9 cellular contexts compared by ENCODE assay signal in genomic region chr3:50238549-50239026, GRCh38. TPM values are rescaled to one million over a fixed set of nuclear protein-coding genes. Genes with fewer than 3 reads are reported as not detected.
DNase-seq lines count a peak whose midpoint lies in the region; ATAC-seq, FAIRE-seq and TF ChIP-seq lines count a peak whose summit lies in the region.
"Had no signal": no experiment of that assay in that cellular context is flagged by ENCODE, and none has a peak within 500 bp of the region (broad histone marks: within the 10 kb centered on the region; RNA-seq: fewer than 3 reads in every experiment).

No MANE protein-coding gene starts in this region.

- no peak for ATAC-seq in CD4-positive, alpha-beta T cell (ENCODE audit: poor library complexity)
- ATAC-seq in HepG2 (no peak), HG02798 (IDR thresholded peaks at IDR 0.05; ENCODE audit: poor library complexity, unreplicated experiment) (no peak)

- no peak for TF ChIP-seq RAD21 in HepG2 (CRISPR knock-in tag; IDR thresholded peaks at IDR 0.05)

- peak in 2 of 10 experiments; percentile 15 to 26 for DNase-seq in CD4-positive, alpha-beta T cell
- peak; percentile 62 for DNase-seq in MG63
- DNase-seq in cardiac fibroblast (ENCODE audit: low read depth in 2 of 2), result peak in 1 of 2 donors; percentile 32
- peak; percentile 45 for DNase-seq in HepG2 (ENCODE audit: low spot score)
- DNase-seq in substantia nigra (lab: John Stamatoyannopoulos, UW), result peak in 43 of 49 donors; percentile 23 to 90 (median 67)
- no peak for DNase-seq in NCI-H1694 (lab: John Stamatoyannopoulos, UW)
- no peak for DNase-seq in HEK293T (ENCODE audit: extremely low spot score)

- H3K4me3 Mint-ChIP-seq in CD4-positive, alpha-beta T cell, result peak overlapping the region; percentile 94

- in situ Hi-C loops in HepG2 (cut with HindIII; ENCODE audit: extremely low pct_ligation_motif_present, low pct_unique_long_range_greater_than_20kb), result no loop called here

- H3K4me1 ChIP-seq in HepG2 (ENCODE audit: insufficient read depth, low read length), result peaks cover 47% of the 10 kb centered on the region

- peaks cover 48% of the 10 kb centered on the region for H3K36me3 Mint-ChIP-seq in CD4-positive, alpha-beta T cell (ENCODE audit: low read depth)

- H3K4me3 ChIP-seq in MG63 (peak overlapping the region; percentile 62), cardiac fibroblast (replicated peaks in 1 of 2; ENCODE audit: low read depth in 2 of 2, low read length in 2 of 2) (peak overlapping the region; percentile 82 to 88), HepG2 (replicated peaks in 1 of 3; ENCODE audit: insufficient read depth in 1 of 3, low read depth in 2 of 3, low read length in 3 of 3) (no peak overlapping the region)

- peaks cover 29% of the 10 kb centered on the region for H3K79me2 ChIP-seq in HepG2 (ENCODE audit: insufficient read depth, low read length)

- CTCF ChIA-PET in CD4-positive, alpha-beta T cell (lab: Charles Lee), result interaction anchor here (1.4 to 2.2 kb wide), 3 partner anchors 8 to 12 kb away, joined by 5 to 6 read pairs (median 6); no protein-coding TSS in a partner anchor
- CTCF ChIA-PET in HepG2 (lab: Yijun Ruan, JAX; ENCODE audit: low intra/inter-chr PET ratio, low total read pairs) (no interaction called here), HEK293T (lab: Yijun Ruan, JAX) (interaction anchor here (0.9 to 1.6 kb wide), 3 partner anchors 8 to 20 kb away, joined by 3 to 7 read pairs (median 3); no protein-coding TSS in a partner anchor)

- no peak for TF ChIP-seq CTCF in CD4-positive, alpha-beta T cell (IDR thresholded peaks at IDR 0.05)
- TF ChIP-seq CTCF in cardiac fibroblast (IDR thresholded peaks at IDR 0.05; ENCODE audit: low read depth, low read length), result peak; percentile 5
- no peak for TF ChIP-seq CTCF in HepG2 (CRISPR knock-in tag; IDR thresholded peaks at IDR 0.05)

- H3K27me3 ChIP-seq in CD4-positive, alpha-beta T cell (ENCODE audit: control insufficient read depth, insufficient read depth, low read length), result no peaks in the 10 kb centered on the region
- H3K27me3 ChIP-seq in MG63, result no peaks in the 10 kb centered on the region
- H3K27me3 ChIP-seq in HepG2 (ENCODE audit: control insufficient read depth in 1 of 2, insufficient read depth in 2 of 2, low read length in 2 of 2), result no peaks in the 10 kb centered on the region; a peak in 1 of 5 replicates

- H4K20me1 ChIP-seq in HepG2 (ENCODE audit: insufficient read depth, low read length), result no peaks in the 10 kb centered on the region

- peak overlapping the region; percentile 14; the same call in 1 of the 2 replicates for H3K9ac ChIP-seq in HepG2 (ENCODE audit: insufficient read depth, low read depth, low read length)

- POLR2A ChIA-PET in CD4-positive, alpha-beta T cell (lab: Charles Lee), result interaction anchor here (2.1 to 4.0 kb wide), 3 partner anchors 8 to 99 kb away, joined by 7 to 60 read pairs (median 17); no protein-coding TSS in a partner anchor
- POLR2A ChIA-PET in HepG2 (lab: Yijun Ruan, JAX) (interaction anchor here (1.0 to 1.2 kb wide), 2 partner anchors 11 to 22 kb away, joined by 3 to 4 read pairs; no protein-coding TSS in a partner anchor), HEK293T (lab: Yijun Ruan, JAX) (interaction anchor here (1.1 kb wide), 1 partner anchor 8 kb away, joined by 3 read pairs; no protein-coding TSS in a partner anchor)

- TF ChIP-seq POLR2A in HepG2 (IDR thresholded peaks at IDR 0.05; ENCODE audit: insufficient read depth in 1 of 2, low read depth in 2 of 2, low read length in 2 of 2), result no peak

- H3K9me3 Mint-ChIP-seq in CD4-positive, alpha-beta T cell, result no peaks in the 10 kb centered on the region

- no peaks in the 10 kb centered on the region for H3K27me3 Mint-ChIP-seq in CD4-positive, alpha-beta T cell

- peak overlapping the region; percentile 92 for H3K27ac Mint-ChIP-seq in CD4-positive, alpha-beta T cell

- H3K4me1 Mint-ChIP-seq in CD4-positive, alpha-beta T cell (ENCODE audit: low read depth), result peaks cover 66% of the 10 kb centered on the region

- BruUV-seq in HepG2 (replicated peaks; lab: Mats Ljungman, UMichigan), result no TSS peak

- H3K4me2 ChIP-seq in HepG2 (ENCODE audit: low read depth, low read length), result peak overlapping the region; percentile 79; the same call in 1 of the 2 replicates

- no peak for FAIRE-seq in HepG2 (lab: Jason Lieb, UNC)

- H3K9me3 ChIP-seq in CD4-positive, alpha-beta T cell (ENCODE audit: control insufficient read depth, low read length), result no peaks in the 10 kb centered on the region
- H3K9me3 ChIP-seq in MG63 (no peaks in the 10 kb centered on the region), HepG2 (ENCODE audit: low read length) (no peaks in the 10 kb centered on the region)

- no peak overlapping the region for H2AFZ ChIP-seq in HepG2 (ENCODE audit: low read length)

- intact Hi-C loops in CD4-positive, alpha-beta T cell (cut with DNase I, micrococcal nuclease), result loop anchor here in 1 of 2 experiments (1.0 to 5.0 kb wide), 2 partner anchors 8 to 99 kb away; no protein-coding TSS in a partner anchor
- intact Hi-C loops in HepG2 (cut with micrococcal nuclease; ENCODE audit: unreplicated experiment), result no loop called here

- WGBS in HepG2 (ENCODE audit: low lambda C conversion rate), result 76% methylated on average over 7 of the region's 7 CpGs

- H3K36me3 ChIP-seq in MG63 (no peaks in the 10 kb centered on the region), HepG2 (replicated peaks in 1 of 2; ENCODE audit: control insufficient read depth in 1 of 2, insufficient read depth in 2 of 2, low read length in 2 of 2) (0 out of 5 replicates have a peak, but pooled peaks cover 0 to 2% of the 10 kb centered on the region in 2 experiments)

- TF ChIP-seq EP300 in HepG2 (IDR thresholded peaks at IDR 0.05; ENCODE audit: low read depth in 2 of 2, low read length in 2 of 2), result no peak
- no peak for TF ChIP-seq EP300 in HepG2 (CRISPR knock-in tag; IDR thresholded peaks at IDR 0.05; ENCODE audit: borderline replicate concordance)

- peak overlapping the region; percentile 73 for H3K27ac ChIP-seq in CD4-positive, alpha-beta T cell (ENCODE audit: low read depth, low read length)
- H3K27ac ChIP-seq in HepG2 (ENCODE audit: extremely low read length, insufficient read depth, low read length) (no peak overlapping the region), substantia nigra (ENCODE audit: low read depth, low read length, poor library complexity, severe bottlenecking) (peak overlapping the region; percentile 88)

RNA-seq across cellular contexts. Expression of gene GNAI2, which starts 2.6 kb away (rescaled TPM):
- total RNA-seq in CD4-positive, alpha-beta T cell, result 100 to 1,000 TPM; 204 to 217 TPM
- 73.9 and 114 TPM in 2 replicates for total RNA-seq in MG63 (2014; rRNA removed; shearing (Covaris generic); ENCODE audit: low replicate concordance)
- 34.5 and 51.1 TPM in 2 replicates for total RNA-seq in HepG2 (2016; rRNA removed; fragmentation: Illumina TruSeq; extraction: Trizol)
- 26.6 and 32.1 TPM in 2 replicates for total RNA-seq in HepG2 (2016; cell fraction: cytosol; rRNA removed; fragmentation: Illumina TruSeq; extraction: Trizol; ENCODE audit: low read depth)
- total RNA-seq in HepG2 (2016; cell fraction: insoluble cytoplasmic fraction; rRNA removed; fragmentation: Illumina TruSeq; extraction: Trizol), result 33.4 and 51.3 TPM in 2 replicates
- 43.7 and 48.0 TPM in 2 replicates for total RNA-seq in HepG2 (2016; cell fraction: membrane; rRNA removed; fragmentation: Illumina TruSeq; extraction: Trizol)
- total RNA-seq in HepG2 (2016; cell fraction: nucleus; rRNA removed; fragmentation: Illumina TruSeq; extraction: Trizol), result 26.6 and 32.5 TPM in 2 replicates
- polyA plus RNA-seq in HepG2 (2011; rRNA removed), result 66.1 and 66.2 TPM in 2 replicates
- 64.5 and 77.2 TPM in 2 replicates for polyA plus RNA-seq in HepG2 (2011; cell fraction: cytosol; rRNA removed)
- polyA plus RNA-seq in HepG2 (2011; cell fraction: nucleus; rRNA removed), result 39.4 and 42.6 TPM in 2 replicates
- 25.4 and 25.9 TPM in 2 replicates for polyA plus RNA-seq in HepG2 (2012)
- polyA plus RNA-seq in HepG2 (2016; cell fraction: cytosol; fragmentation: Illumina TruSeq; extraction: Trizol; ENCODE audit: low read depth), result 37.3 and 42.8 TPM in 2 replicates
- polyA plus RNA-seq in HepG2 (2016; cell fraction: insoluble cytoplasmic fraction; fragmentation: Illumina TruSeq; extraction: Trizol; ENCODE audit: low read depth), result 57.1 and 66.6 TPM in 2 replicates
- 69.3 and 71.1 TPM in 2 replicates for polyA plus RNA-seq in HepG2 (2016; cell fraction: membrane; fragmentation: Illumina TruSeq; extraction: Trizol; ENCODE audit: low read depth)
- 73.5 and 75.3 TPM in 2 replicates for polyA plus RNA-seq in HepG2 (2016; cell fraction: nucleus; fragmentation: Illumina TruSeq; extraction: Trizol; ENCODE audit: insufficient read depth, low read depth)
- polyA minus RNA-seq in HepG2 (2011; rRNA and poly(A)+ RNA removed; ENCODE audit: low replicate concordance), result 111 and 236 TPM in 2 replicates
- 26.0 and 26.4 TPM in 2 replicates for polyA minus RNA-seq in HepG2 (2011; cell fraction: cytosol; rRNA and poly(A)+ RNA removed)
- polyA minus RNA-seq in HepG2 (2011; cell fraction: nucleus; rRNA and poly(A)+ RNA removed), result 16.4 and 20.0 TPM in 2 replicates

RNA-seq across cellular contexts. Expression of gene SEMA3B, which starts 30.4 kb away (rescaled TPM):
- total RNA-seq in CD4-positive, alpha-beta T cell, result 1 to 10 TPM; 1.9 to 2.0 TPM
- 9.7 and 13.4 TPM in 2 replicates for total RNA-seq in MG63 (2014; rRNA removed; shearing (Covaris generic); ENCODE audit: low replicate concordance)
- 25.6 and 93.2 TPM in 2 replicates for total RNA-seq in HepG2 (2016; rRNA removed; fragmentation: Illumina TruSeq; extraction: Trizol)
- 12.3 and 13.3 TPM in 2 replicates for total RNA-seq in HepG2 (2016; cell fraction: cytosol; rRNA removed; fragmentation: Illumina TruSeq; extraction: Trizol; ENCODE audit: low read depth)
- 23.5 and 94.1 TPM in 2 replicates for total RNA-seq in HepG2 (2016; cell fraction: insoluble cytoplasmic fraction; rRNA removed; fragmentation: Illumina TruSeq; extraction: Trizol)
- 18.0 and 19.0 TPM in 2 replicates for total RNA-seq in HepG2 (2016; cell fraction: membrane; rRNA removed; fragmentation: Illumina TruSeq; extraction: Trizol)
- 106 and 120 TPM in 2 replicates for total RNA-seq in HepG2 (2016; cell fraction: nucleus; rRNA removed; fragmentation: Illumina TruSeq; extraction: Trizol)
- 158 and 173 TPM in 2 replicates for polyA plus RNA-seq in HepG2 (2011; rRNA removed)
- polyA plus RNA-seq in HepG2 (2011; cell fraction: cytosol; rRNA removed), result 99.8 and 199 TPM in 2 replicates
- 824 and 1,487 TPM in 2 replicates for polyA plus RNA-seq in HepG2 (2011; cell fraction: nucleus; rRNA removed)
- 48.8 and 75.5 TPM in 2 replicates for polyA plus RNA-seq in HepG2 (2012)
- polyA plus RNA-seq in HepG2 (2016; cell fraction: cytosol; fragmentation: Illumina TruSeq; extraction: Trizol; ENCODE audit: low read depth), result 10.5 and 10.8 TPM in 2 replicates
- polyA plus RNA-seq in HepG2 (2016; cell fraction: insoluble cytoplasmic fraction; fragmentation: Illumina TruSeq; extraction: Trizol; ENCODE audit: low read depth), result 26.4 and 37.1 TPM in 2 replicates
- polyA plus RNA-seq in HepG2 (2016; cell fraction: membrane; fragmentation: Illumina TruSeq; extraction: Trizol; ENCODE audit: low read depth), result 15.3 and 17.6 TPM in 2 replicates
- 390 and 409 TPM in 2 replicates for polyA plus RNA-seq in HepG2 (2016; cell fraction: nucleus; fragmentation: Illumina TruSeq; extraction: Trizol; ENCODE audit: insufficient read depth, low read depth)
- 84.6 and 160 TPM in 2 replicates for polyA minus RNA-seq in HepG2 (2011; rRNA and poly(A)+ RNA removed; ENCODE audit: low replicate concordance)
- polyA minus RNA-seq in HepG2 (2011; cell fraction: cytosol; rRNA and poly(A)+ RNA removed), result 55.4 and 70.0 TPM in 2 replicates
- polyA minus RNA-seq in HepG2 (2011; cell fraction: nucleus; rRNA and poly(A)+ RNA removed), result 81.1 and 108 TPM in 2 replicates

RNA-seq across cellular contexts. Expression of gene SLC38A3, which starts 33.5 kb away (rescaled TPM):
- 1 to 10 TPM; 1.0 to 1.1 TPM for total RNA-seq in CD4-positive, alpha-beta T cell
- total RNA-seq in MG63 (2014; rRNA removed; shearing (Covaris generic); ENCODE audit: low replicate concordance), result not detected in 2 replicates
- total RNA-seq in HepG2 (2016; rRNA removed; fragmentation: Illumina TruSeq; extraction: Trizol), result 14.3 and 29.8 TPM in 2 replicates
- 9.4 and 12.0 TPM in 2 replicates for total RNA-seq in HepG2 (2016; cell fraction: cytosol; rRNA removed; fragmentation: Illumina TruSeq; extraction: Trizol; ENCODE audit: low read depth)
- total RNA-seq in HepG2 (2016; cell fraction: insoluble cytoplasmic fraction; rRNA removed; fragmentation: Illumina TruSeq; extraction: Trizol), result 14.3 and 31.3 TPM in 2 replicates
- total RNA-seq in HepG2 (2016; cell fraction: membrane; rRNA removed; fragmentation: Illumina TruSeq; extraction: Trizol), result 13.7 and 15.1 TPM in 2 replicates
- 51.2 and 60.9 TPM in 2 replicates for total RNA-seq in HepG2 (2016; cell fraction: nucleus; rRNA removed; fragmentation: Illumina TruSeq; extraction: Trizol)
- polyA plus RNA-seq in HepG2 (2011; rRNA removed), result 164 and 247 TPM in 2 replicates
- 69.6 and 77.8 TPM in 2 replicates for polyA plus RNA-seq in HepG2 (2011; cell fraction: cytosol; rRNA removed)
- 645 and 755 TPM in 2 replicates for polyA plus RNA-seq in HepG2 (2011; cell fraction: nucleus; rRNA removed)
- polyA plus RNA-seq in HepG2 (2012), result 101 and 126 TPM in 2 replicates
- polyA plus RNA-seq in HepG2 (2016; cell fraction: cytosol; fragmentation: Illumina TruSeq; extraction: Trizol; ENCODE audit: low read depth), result 7.3 and 7.5 TPM in 2 replicates
- 17.2 and 22.9 TPM in 2 replicates for polyA plus RNA-seq in HepG2 (2016; cell fraction: insoluble cytoplasmic fraction; fragmentation: Illumina TruSeq; extraction: Trizol; ENCODE audit: low read depth)
- 12.8 and 13.7 TPM in 2 replicates for polyA plus RNA-seq in HepG2 (2016; cell fraction: membrane; fragmentation: Illumina TruSeq; extraction: Trizol; ENCODE audit: low read depth)
- polyA plus RNA-seq in HepG2 (2016; cell fraction: nucleus; fragmentation: Illumina TruSeq; extraction: Trizol; ENCODE audit: insufficient read depth, low read depth), result 146 and 148 TPM in 2 replicates
- polyA minus RNA-seq in HepG2 (2011; rRNA and poly(A)+ RNA removed; ENCODE audit: low replicate concordance), result 0.14 and 257 TPM in 2 replicates
- 61.1 and 83.0 TPM in 2 replicates for polyA minus RNA-seq in HepG2 (2011; cell fraction: cytosol; rRNA and poly(A)+ RNA removed)
- 113 and 140 TPM in 2 replicates for polyA minus RNA-seq in HepG2 (2011; cell fraction: nucleus; rRNA and poly(A)+ RNA removed)

RNA-seq across cellular contexts. Expression of gene LSMEM2, which starts 40.3 kb away (rescaled TPM):
- total RNA-seq in CD4-positive, alpha-beta T cell, result under 1 TPM in 1 of 2 experiments, not detected in 1; 0.22 TPM
- total RNA-seq in MG63 (2014; rRNA removed; shearing (Covaris generic); ENCODE audit: low replicate concordance), result not detected in 2 replicates
- total RNA-seq in HepG2 (2016; rRNA removed; fragmentation: Illumina TruSeq; extraction: Trizol), result 0.07 TPM in 1 of 2 replicates, not detected in the other
- total RNA-seq in HepG2 (2016; cell fraction: cytosol; rRNA removed; fragmentation: Illumina TruSeq; extraction: Trizol; ENCODE audit: low read depth), result not detected in 2 replicates
- total RNA-seq in HepG2 (2016; cell fraction: insoluble cytoplasmic fraction; rRNA removed; fragmentation: Illumina TruSeq; extraction: Trizol), result 0.06 TPM in 1 of 2 replicates, not detected in the other
- total RNA-seq in HepG2 (2016; cell fraction: membrane; rRNA removed; fragmentation: Illumina TruSeq; extraction: Trizol), result not detected in 2 replicates
- 0.25 TPM in 1 of 2 replicates, not detected in the other for total RNA-seq in HepG2 (2016; cell fraction: nucleus; rRNA removed; fragmentation: Illumina TruSeq; extraction: Trizol)
- polyA plus RNA-seq in HepG2 (2011; rRNA removed), result 0.41 and 0.44 TPM in 2 replicates
- polyA plus RNA-seq in HepG2 (2011; cell fraction: cytosol; rRNA removed), result 0.08 and 0.15 TPM in 2 replicates
- 1.3 and 2.1 TPM in 2 replicates for polyA plus RNA-seq in HepG2 (2011; cell fraction: nucleus; rRNA removed)
- 0.17 and 0.37 TPM in 2 replicates for polyA plus RNA-seq in HepG2 (2012)
- not detected in 2 replicates for polyA plus RNA-seq in HepG2 (2016; cell fraction: cytosol; fragmentation: Illumina TruSeq; extraction: Trizol; ENCODE audit: low read depth)
- not detected in 2 replicates for polyA plus RNA-seq in HepG2 (2016; cell fraction: insoluble cytoplasmic fraction; fragmentation: Illumina TruSeq; extraction: Trizol; ENCODE audit: low read depth)
- not detected in 2 replicates for polyA plus RNA-seq in HepG2 (2016; cell fraction: membrane; fragmentation: Illumina TruSeq; extraction: Trizol; ENCODE audit: low read depth)
- polyA plus RNA-seq in HepG2 (2016; cell fraction: nucleus; fragmentation: Illumina TruSeq; extraction: Trizol; ENCODE audit: insufficient read depth, low read depth), result 0.42 TPM in 1 of 2 replicates, not detected in the other
- polyA minus RNA-seq in HepG2 (2011; rRNA and poly(A)+ RNA removed; ENCODE audit: low replicate concordance), result 0.09 and 0.34 TPM in 2 replicates
- not detected in 2 replicates for polyA minus RNA-seq in HepG2 (2011; cell fraction: cytosol; rRNA and poly(A)+ RNA removed)
- 0.90 TPM in 1 of 2 replicates, not detected in the other for polyA minus RNA-seq in HepG2 (2011; cell fraction: nucleus; rRNA and poly(A)+ RNA removed)
- total RNA-seq: LHCN-M2 had no signal

RNA-seq across cellular contexts. Expression of gene GNAT1, which starts 47.2 kb away (rescaled TPM):
- under 1 TPM; 0.11 to 0.28 TPM for total RNA-seq in CD4-positive, alpha-beta T cell
- not detected in 2 replicates for total RNA-seq in MG63 (2014; rRNA removed; shearing (Covaris generic); ENCODE audit: low replicate concordance)
- 0.15 TPM in 1 of 2 replicates, not detected in the other for total RNA-seq in HepG2 (2016; rRNA removed; fragmentation: Illumina TruSeq; extraction: Trizol)
- total RNA-seq in HepG2 (2016; cell fraction: cytosol; rRNA removed; fragmentation: Illumina TruSeq; extraction: Trizol; ENCODE audit: low read depth), result 1.8 and 2.0 TPM in 2 replicates
- total RNA-seq in HepG2 (2016; cell fraction: insoluble cytoplasmic fraction; rRNA removed; fragmentation: Illumina TruSeq; extraction: Trizol), result 0.09 and 0.28 TPM in 2 replicates
- 0.87 and 1.1 TPM in 2 replicates for total RNA-seq in HepG2 (2016; cell fraction: membrane; rRNA removed; fragmentation: Illumina TruSeq; extraction: Trizol)
- 0.25 and 0.44 TPM in 2 replicates for total RNA-seq in HepG2 (2016; cell fraction: nucleus; rRNA removed; fragmentation: Illumina TruSeq; extraction: Trizol)
- 0.03 TPM in 1 of 2 replicates, not detected in the other for polyA plus RNA-seq in HepG2 (2011; rRNA removed)
- not detected in 2 replicates for polyA plus RNA-seq in HepG2 (2011; cell fraction: cytosol; rRNA removed)
- polyA plus RNA-seq in HepG2 (2011; cell fraction: nucleus; rRNA removed), result 0.14 and 0.33 TPM in 2 replicates
- 0.08 TPM in 1 of 2 replicates, not detected in the other for polyA plus RNA-seq in HepG2 (2012)
- not detected in 2 replicates for polyA plus RNA-seq in HepG2 (2016; cell fraction: cytosol; fragmentation: Illumina TruSeq; extraction: Trizol; ENCODE audit: low read depth)
- not detected in 2 replicates for polyA plus RNA-seq in HepG2 (2016; cell fraction: insoluble cytoplasmic fraction; fragmentation: Illumina TruSeq; extraction: Trizol; ENCODE audit: low read depth)
- polyA plus RNA-seq in HepG2 (2016; cell fraction: membrane; fragmentation: Illumina TruSeq; extraction: Trizol; ENCODE audit: low read depth), result not detected in 2 replicates
- 0.31 TPM in 1 of 2 replicates, not detected in the other for polyA plus RNA-seq in HepG2 (2016; cell fraction: nucleus; fragmentation: Illumina TruSeq; extraction: Trizol; ENCODE audit: insufficient read depth, low read depth)
- 0.47 and 2.3 TPM in 2 replicates for polyA minus RNA-seq in HepG2 (2011; rRNA and poly(A)+ RNA removed; ENCODE audit: low replicate concordance)
- polyA minus RNA-seq in HepG2 (2011; cell fraction: cytosol; rRNA and poly(A)+ RNA removed), result 0.26 TPM in 1 of 2 replicates, not detected in the other
- 1.2 and 1.5 TPM in 2 replicates for polyA minus RNA-seq in HepG2 (2011; cell fraction: nucleus; rRNA and poly(A)+ RNA removed)
- total RNA-seq: LHCN-M2 had no signal

Comparison
In these comparisons a context has a peak if more than half of its experiments do, and no peak if none do; other contexts are left out.
1. DNase-seq: peak in MG63 (single experiment), HepG2 (single experiment) and substantia nigra (43 of 49); none in NCI-H1694 (single experiment) and HEK293T (single experiment).
2. H3K4me3 ChIP-seq: peak in MG63 (single experiment) and cardiac fibroblast (2 of 2); none in HepG2 (0 of 3).
3. RNA of gene SLC38A3, which starts 33.5 kb away (total RNA-seq): 9.4 to 60.9 TPM in HepG2; 1.0 to 1.1 TPM in CD4-positive, alpha-beta T cell and not detected in MG63; every median in the first group is over 4 times any median in the second.